ENCODE assay signal across 21 cellular contexts in genomic region chr17:72507370-72507769, GRCh38.
A peak's percentile ranks its signal among the peaks of the same experiment; 100 is the strongest.
DNase-seq lines count a peak whose midpoint lies in the region; ATAC-seq, FAIRE-seq and TF ChIP-seq lines count a peak whose summit lies in the region.
"Had no signal": no experiment of that assay in that cellular context is flagged by ENCODE, and none has a peak within 500 bp of the region (broad histone marks: within the 10 kb centered on the region; RNA-seq: fewer than 3 reads in every experiment).

No MANE protein-coding gene starts in this region.

- no peak overlapping the region for H4K8ac ChIP-seq in H1 (ENCODE audit: extremely low read depth, insufficient read depth, low read length)

- no peak overlapping the region; the same call in 1 of the 2 replicates for H3K18ac ChIP-seq in H1 (ENCODE audit: extremely low read depth, low read length)

- BruUV-seq in HepG2 (replicated peaks; lab: Mats Ljungman, UMichigan) = no TSS peak

- CTCF ChIA-PET in HepG2 (lab: Yijun Ruan, JAX; ENCODE audit: low intra/inter-chr PET ratio, low total read pairs) (no interaction called here), H1 (lab: Charles Lee; ENCODE audit: partially characterized antibody) (interaction anchor here (1.0 kb wide), 1 partner anchor 9 kb away, joined by 4 read pairs; no protein-coding TSS in a partner anchor)

- H3K36me3 Mint-ChIP-seq in brain = peaks cover 7% of the 10 kb centered on the region

- no peak overlapping the region for H2BK5ac ChIP-seq in H1 (ENCODE audit: low read depth, low read length)

- H3K4me3 ChIP-seq in HepG2 (replicated peaks in 1 of 3; ENCODE audit: insufficient read depth in 1 of 3, low read depth in 2 of 3, low read length in 3 of 3) = no peak overlapping the region
- no peak overlapping the region for H3K4me3 ChIP-seq in right lobe of liver
- no peak overlapping the region for H3K4me3 ChIP-seq in H1 (ENCODE audit: extremely low read depth in 1 of 4, insufficient read depth in 2 of 4, low read depth in 3 of 4, low read length in 4 of 4)
- H3K4me3 ChIP-seq: HAP-1 had no signal

- intact Hi-C loops in HepG2 (cut with micrococcal nuclease; ENCODE audit: unreplicated experiment) = no loop called here
- intact Hi-C loops in right lobe of liver (cut with DNase I) = no loop called here

- no peak overlapping the region for H3K4ac ChIP-seq in H1 (replicated peaks; ENCODE audit: insufficient read length, low read depth, low read length)

- H3K9me3 ChIP-seq in HepG2 (ENCODE audit: low read length) (no peaks in the 10 kb centered on the region), right lobe of liver (no peaks in the 10 kb centered on the region), H1 (ENCODE audit: insufficient read depth in 2 of 2, low read depth in 1 of 2, low read length in 1 of 2) (no peaks in the 10 kb centered on the region)
- H3K9me3 ChIP-seq: HAP-1 had no signal

- no peak overlapping the region for H3K14ac ChIP-seq in H1 (ENCODE audit: insufficient read length)

- ATAC-seq in HepG2 (no peak), right lobe of liver (no peak), HG02981 (IDR thresholded peaks at IDR 0.05; ENCODE audit: unreplicated experiment) (no peak), HG03097 (IDR thresholded peaks at IDR 0.05; ENCODE audit: low FRiP score, unreplicated experiment) (no peak)

- 0 out of 2 replicates have a peak overlapping the region, but pooled peaks have one; percentile 67 for H2BK20ac ChIP-seq in H1 (ENCODE audit: low read length)

- peaks cover 86% of the 10 kb centered on the region for H3K4me1 Mint-ChIP-seq in brain

- H2AK5ac ChIP-seq in H1 (ENCODE audit: low read depth, low read length) = no peak overlapping the region

- 93% methylated on average over 7 of the region's 7 CpGs for WGBS in HepG2 (ENCODE audit: low lambda C conversion rate)
- 44% methylated on average over 2 of the region's 7 CpGs for WGBS in right lobe of liver (ENCODE audit: insufficient coverage, low coverage, low lambda C conversion rate, missing lambda C conversion rate)
- 76% methylated on average over 7 of the region's 7 CpGs; no CpG with 5 or more reads in 1 of the 2 experiments for WGBS in H1 (ENCODE audit: extremely low coverage in 1 of 2, insufficient coverage in 1 of 2, insufficient read length in 1 of 2, insufficient replicate concordance in 2 of 2, low coverage in 1 of 2, low lambda C conversion rate in 2 of 2, missing lambda C conversion rate in 1 of 2), 2 experiments

- DNase-seq in HepG2 (ENCODE audit: low spot score) (no peak), right lobe of liver (no peak), H1 (ENCODE audit: low read depth in 1 of 2, low spot score in 2 of 2) (no peak), amniotic stem cell (lab: John Stamatoyannopoulos, UW) (no peak)
- DNase-seq: ACHN; C1 segment of cervical spinal cord; CD4-positive, alpha-beta T cell; DMS153; DMS79 treated with DMSO at 0.1 percent for 48 hours; EL; GOT3; IMR-90 had no signal

- no peaks in the 10 kb centered on the region for H3K36me3 ChIP-seq in HepG2 (replicated peaks in 1 of 2; ENCODE audit: control insufficient read depth in 1 of 2, insufficient read depth in 2 of 2, low read length in 2 of 2)
- no peaks in the 10 kb centered on the region for H3K36me3 ChIP-seq in right lobe of liver
- no peaks in the 10 kb centered on the region for H3K36me3 ChIP-seq in H1 (ENCODE audit: control insufficient read depth in 2 of 4, insufficient read depth in 4 of 4, low read length in 3 of 4)
- H3K36me3 ChIP-seq: HAP-1 had no signal

- H3K4me2 ChIP-seq in HepG2 (ENCODE audit: low read depth, low read length) = no peak overlapping the region
- H3K4me2 ChIP-seq in H1 (ENCODE audit: insufficient read depth in 1 of 2, low read depth in 2 of 2, low read length in 2 of 2) = no peak overlapping the region

- H2BK120ac ChIP-seq in H1 (replicated peaks; ENCODE audit: low read depth, low read length) = no peak overlapping the region

- TF ChIP-seq CTCF in HepG2 (CRISPR knock-in tag; IDR thresholded peaks at IDR 0.05) (no peak), right lobe of liver (IDR thresholded peaks at IDR 0.05) (no peak), brain (conservative IDR thresholded peaks at IDR 0.05) (no peak), H1 (IDR thresholded peaks at IDR 0.05; ENCODE audit: control extremely low read depth in 1 of 3, insufficient read depth in 1 of 3, low read depth in 1 of 3, low read length in 3 of 3) (no peak)

- H4K20me1 ChIP-seq in HepG2 (ENCODE audit: insufficient read depth, low read length) = 0 out of 2 replicates have a peak, but pooled peaks cover 5% of the 10 kb centered on the region
- H4K20me1 ChIP-seq in H1 (replicated peaks in 1 of 2; ENCODE audit: control insufficient read depth in 1 of 2, insufficient read depth in 2 of 2, low read length in 2 of 2) = no peaks in the 10 kb centered on the region

- H2BK15ac ChIP-seq in H1 (ENCODE audit: low read length) = no peak overlapping the region; the same call in 1 of the 2 replicates

- H2BK12ac ChIP-seq in H1 (ENCODE audit: low read depth, low read length) = peak overlapping the region; percentile 84; the same call in 1 of the 2 replicates

- TF ChIP-seq POLR2A in HepG2 (IDR thresholded peaks at IDR 0.05; ENCODE audit: insufficient read depth in 1 of 2, low read depth in 2 of 2, low read length in 2 of 2) (no peak), right lobe of liver (IDR thresholded peaks at IDR 0.05) (no peak), H1 (IDR thresholded peaks at IDR 0.05; ENCODE audit: control extremely low read depth in 1 of 2, low read depth in 2 of 2, low read length in 2 of 2) (no peak)

- H3K79me2 ChIP-seq in HepG2 (ENCODE audit: insufficient read depth, low read length) (peaks cover 89% of the 10 kb centered on the region), H1 (ENCODE audit: control insufficient read depth in 1 of 2, insufficient read depth in 2 of 2, low read length in 2 of 2) (no peaks in the 10 kb centered on the region)

- H3K4me3 Mint-ChIP-seq in brain = peak overlapping the region in 2 of 5 experiments; percentile 22 to 43
- H3K4me3 Mint-ChIP-seq: B cell; CD4-positive, alpha-beta T cell had no signal

- H3K27me3 Mint-ChIP-seq in brain = no peaks in the 10 kb centered on the region
- H3K27me3 Mint-ChIP-seq: B cell had no signal

- H3K4me1 ChIP-seq in HepG2 (ENCODE audit: insufficient read depth, low read length) = peaks cover 70% of the 10 kb centered on the region
- H3K4me1 ChIP-seq in right lobe of liver = peaks cover 0 to 7% (median 0%) of the 10 kb centered on the region in 4 donors
- peaks cover 0 to 9% (median 3%) of the 10 kb centered on the region in 4 experiments; a peak in 3 of 7 replicates for H3K4me1 ChIP-seq in H1 (replicated peaks in 1 of 4; ENCODE audit: control insufficient read depth in 3 of 4, insufficient read depth in 4 of 4, low read length in 3 of 4)
- H3K4me1 ChIP-seq: HAP-1 had no signal

- in situ Hi-C loops in HepG2 (cut with HindIII; ENCODE audit: extremely low pct_ligation_motif_present, low pct_unique_long_range_greater_than_20kb) = no loop called here

- TF ChIP-seq RAD21 in HepG2 (CRISPR knock-in tag; IDR thresholded peaks at IDR 0.05) (no peak), H1 (IDR thresholded peaks at IDR 0.05 in 1 of 2, conservative IDR thresholded peaks at IDR 0.05 in 1 of 2; ENCODE audit: low read depth in 2 of 2, low read length in 2 of 2) (no peak)

- H2AFZ ChIP-seq in HepG2 (ENCODE audit: low read length) (no peak overlapping the region), H1 (ENCODE audit: low read length) (no peak overlapping the region)

- H3K23me2 ChIP-seq in H1 (ENCODE audit: low read depth, low read length) = no peaks in the 10 kb centered on the region

- FAIRE-seq in HepG2 (lab: Jason Lieb, UNC) (no peak), H1 (lab: Jason Lieb, UNC) (no peak)
- FAIRE-seq: D721Med, G401.6, GM12891 had no signal

- no peak overlapping the region for H3K23ac ChIP-seq in H1 (ENCODE audit: insufficient read length)

- H3K27me3 ChIP-seq in HepG2 (ENCODE audit: control insufficient read depth in 1 of 2, insufficient read depth in 2 of 2, low read length in 2 of 2) (no peaks in the 10 kb centered on the region), right lobe of liver (peaks cover 0 to 9% of the 10 kb centered on the region in 2 donors), H1 (replicated peaks in 1 of 4; ENCODE audit: control insufficient read depth in 3 of 4, extremely low read depth in 1 of 4, insufficient read depth in 3 of 4, low read length in 3 of 4) (no peaks in the 10 kb centered on the region)

- H3K27ac ChIP-seq in HepG2 (ENCODE audit: extremely low read length, insufficient read depth, low read length) = no peak overlapping the region
- H3K27ac ChIP-seq in right lobe of liver = no peak overlapping the region
- H3K27ac ChIP-seq in H1 (ENCODE audit: low read depth, low read length) = no peak overlapping the region
- H3K27ac ChIP-seq: HL-60 had no signal

- TF ChIP-seq EP300 in HepG2 (IDR thresholded peaks at IDR 0.05; ENCODE audit: low read depth in 2 of 2, low read length in 2 of 2) (no peak), HepG2 (CRISPR knock-in tag; IDR thresholded peaks at IDR 0.05; ENCODE audit: borderline replicate concordance) (no peak), H1 (IDR thresholded peaks at IDR 0.05; ENCODE audit: borderline replicate concordance in 1 of 2, low read depth in 2 of 2, low read length in 2 of 2) (no peak)

- H3K27ac Mint-ChIP-seq in brain = peak overlapping the region; percentile 32 to 95 (median 89)
- H3K27ac Mint-ChIP-seq: B cell; CD4-positive, alpha-beta T cell had no signal

- POLR2A ChIA-PET in HepG2 (lab: Yijun Ruan, JAX) (no interaction called here), H1 (lab: Charles Lee; ENCODE audit: partially characterized antibody) (no interaction called here)

- H4K5ac ChIP-seq in H1 (ENCODE audit: insufficient read length, low read depth, low read length) = no peak overlapping the region

- H3K9me3 Mint-ChIP-seq in brain = peaks cover 3 to 14% (median 12%) of the 10 kb centered on the region in 5 experiments
- H3K9me3 Mint-ChIP-seq: CD4-positive, alpha-beta T cell had no signal

- H4K91ac ChIP-seq in H1 (replicated peaks; ENCODE audit: insufficient read length, low read length) = no peak overlapping the region

- H3K79me1 ChIP-seq in H1 (ENCODE audit: low read depth, low read length) = no peaks in the 10 kb centered on the region

- no peak overlapping the region for H3K56ac ChIP-seq in H1 (replicated peaks; ENCODE audit: insufficient read length, low read depth, low read length)

- H3K9ac ChIP-seq in HepG2 (ENCODE audit: insufficient read depth, low read depth, low read length) (no peak overlapping the region), H1 (replicated peaks in 1 of 4; ENCODE audit: extremely low read depth in 1 of 4, low read depth in 3 of 4, low read length in 3 of 4) (no peak overlapping the region)

TF ChIP-seq in HepG2, 621 proteins besides CTCF, POLR2A, EP300 and RAD21 (continues in another document):
- no peak for TF ChIP-seq ZNF556 (CRISPR knock-in tag; IDR thresholded peaks at IDR 0.05; ENCODE audit: borderline replicate concordance)

TF ChIP-seq in H1, 55 proteins besides CTCF, POLR2A, EP300 and RAD21 (continues in another document):
- TF ChIP-seq BRCA1 (IDR thresholded peaks at IDR 0.05; ENCODE audit: low read depth, low read length) (no peak), PHF8 (conservative IDR thresholded peaks at IDR 0.05; ENCODE audit: low read depth, low read length) (no peak), RNF2 (IDR thresholded peaks at IDR 0.05; ENCODE audit: borderline replicate concordance, low read depth, low read length, missing control alignments, poor library complexity, severe bottlenecking) (no peak), CBX5 (IDR thresholded peaks at IDR 0.05; ENCODE audit: low read depth, low read length) (no peak)
